Comparison of ENCODE assay signal across 2 cellular contexts in genomic region chr5:133041910-133042309, GRCh38.
TF ChIP-seq lines count a peak whose summit lies in the region.

No MANE protein-coding gene starts in this region.

TF ChIP-seq in IMR-90, 13 proteins besides CTCF, POLR2A, EP300 and RAD21:
- no peak for TF ChIP-seq BHLHE40 (IDR thresholded peaks at IDR 0.05; ENCODE audit: low read depth, low read length)
- no peak for TF ChIP-seq MAFK (IDR thresholded peaks at IDR 0.05; ENCODE audit: low read depth, low read length)
- TF ChIP-seq MAZ (IDR thresholded peaks at IDR 0.05; ENCODE audit: borderline replicate concordance, low read depth, low read length): no peak
- TF ChIP-seq CHD1 (IDR thresholded peaks at IDR 0.05; ENCODE audit: low read depth, low read length): no peak
- TF ChIP-seq RFX5 (IDR thresholded peaks at IDR 0.05; ENCODE audit: low read depth, low read length): no peak
- TF ChIP-seq RCOR1 (IDR thresholded peaks at IDR 0.05; ENCODE audit: insufficient replicate concordance, low read length): no peak

TF ChIP-seq in K562, 482 proteins besides CTCF, POLR2A, EP300 and RAD21:
- TF ChIP-seq, protein P1, sequence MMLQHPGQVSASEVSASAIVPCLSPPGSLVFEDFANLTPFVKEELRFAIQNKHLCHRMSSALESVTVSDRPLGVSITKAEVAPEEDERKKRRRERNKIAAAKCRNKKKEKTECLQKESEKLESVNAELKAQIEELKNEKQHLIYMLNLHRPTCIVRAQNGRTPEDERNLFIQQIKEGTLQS (IDR thresholded peaks at IDR 0.05): 0 out of 2 replicates have a peak, but pooled peaks have one; percentile 14
- TF ChIP-seq, protein P1 (CRISPR knock-in tag; conservative IDR thresholded peaks at IDR 0.05): no peak
- TF ChIP-seq, protein P2, sequence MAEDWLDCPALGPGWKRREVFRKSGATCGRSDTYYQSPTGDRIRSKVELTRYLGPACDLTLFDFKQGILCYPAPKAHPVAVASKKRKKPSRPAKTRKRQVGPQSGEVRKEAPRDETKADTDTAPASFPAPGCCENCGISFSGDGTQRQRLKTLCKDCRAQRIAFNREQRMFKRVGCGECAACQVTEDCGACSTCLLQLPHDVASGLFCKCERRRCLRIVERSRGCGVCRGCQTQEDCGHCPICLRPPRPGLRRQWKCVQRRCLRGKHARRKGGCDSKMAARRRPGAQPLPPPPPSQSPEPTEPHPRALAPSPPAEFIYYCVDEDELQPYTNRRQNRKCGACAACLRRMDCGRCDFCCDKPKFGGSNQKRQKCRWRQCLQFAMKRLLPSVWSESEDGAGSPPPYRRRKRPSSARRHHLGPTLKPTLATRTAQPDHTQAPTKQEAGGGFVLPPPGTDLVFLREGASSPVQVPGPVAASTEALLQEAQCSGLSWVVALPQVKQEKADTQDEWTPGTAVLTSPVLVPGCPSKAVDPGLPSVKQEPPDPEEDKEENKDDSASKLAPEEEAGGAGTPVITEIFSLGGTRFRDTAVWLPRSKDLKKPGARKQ (CRISPR knock-in tag; IDR thresholded peaks at IDR 0.05): no peak
- TF ChIP-seq RBM25 (IDR thresholded peaks at IDR 0.05; ENCODE audit: low read depth, low read length, severe bottlenecking) (no peak), HBP1 (CRISPR knock-in tag; IDR thresholded peaks at IDR 0.05) (no peak)
TF ChIP-seq in K562: peak in this region for 1.
